ENCODE assay signal across 8 cellular contexts in genomic region chr9:127574089-127574921, GRCh38. TPM values are rescaled to one million over a fixed set of nuclear protein-coding genes. Genes with fewer than 3 reads are reported as not detected.
DNase-seq lines count a peak whose midpoint lies in the region; ATAC-seq and TF ChIP-seq lines count a peak whose summit lies in the region.

No MANE protein-coding gene starts in this region.

- ATAC-seq in SK-N-SH treated with all-trans-retinoic acid at 6 μM for 48 hours (peak; percentile 17), thoracic aorta (ENCODE audit: insufficient number of reproducible peaks, low FRiP score, low read depth) (no peak), GM18870 (IDR thresholded peaks at IDR 0.05; ENCODE audit: unreplicated experiment) (no peak), HG03432 (IDR thresholded peaks at IDR 0.05; ENCODE audit: unreplicated experiment) (no peak)

- TF ChIP-seq CTCF in AG10803 (conservative IDR thresholded peaks at IDR 0.05; ENCODE audit: low read length): 0 out of 2 replicates have a peak, but pooled peaks have one; percentile 12
- TF ChIP-seq CTCF in foreskin fibroblast (IDR thresholded peaks at IDR 0.05; ENCODE audit: low read depth, low read length): no peak
- no peak for TF ChIP-seq CTCF in thoracic aorta (IDR thresholded peaks at IDR 0.05)
- TF ChIP-seq CTCF in MM.1S (IDR thresholded peaks at IDR 0.05; ENCODE audit: low read length): no peak

- H3K9me2 ChIP-seq in MM.1S (replicated peaks; ENCODE audit: insufficient read depth, low read length): no peaks in the 10 kb centered on the region

- H3K4me3 ChIP-seq in AG10803 (ENCODE audit: low read length) (no peak overlapping the region), foreskin fibroblast (ENCODE audit: low read depth in 1 of 2, low read length in 2 of 2) (no peak overlapping the region), thoracic aorta (no peak overlapping the region), MM.1S (ENCODE audit: low read length) (no peak overlapping the region)

- H3K27me3 ChIP-seq in thoracic aorta (replicated peaks; ENCODE audit: insufficient read depth) (no peaks in the 10 kb centered on the region), MM.1S (replicated peaks; ENCODE audit: insufficient read depth, low read length) (no peaks in the 10 kb centered on the region)

- H3K79me2 ChIP-seq in MM.1S (ENCODE audit: low read length): no peaks in the 10 kb centered on the region

- DNase-seq in AG10803 (ENCODE audit: low read depth) (peak; percentile 67), HT1080 (ENCODE audit: low read depth) (peak; percentile 95), foreskin fibroblast (peak; percentile 81 to 87), thoracic aorta (ENCODE audit: low spot score) (peak; percentile 56), MM.1S (no peak)

- H4K20me1 ChIP-seq in MM.1S (ENCODE audit: insufficient read depth, low read length): no peaks in the 10 kb centered on the region

- H3K9ac ChIP-seq in MM.1S (ENCODE audit: low read length): no peak overlapping the region

- no peak overlapping the region for H2AFZ ChIP-seq in MM.1S (ENCODE audit: low read length)

- H3K27ac ChIP-seq in thoracic aorta: peak overlapping the region; percentile 85 to 92
- H3K27ac ChIP-seq in MM.1S (ENCODE audit: low read length): no peak overlapping the region

- H3K9me3 ChIP-seq in thoracic aorta: no peaks in the 10 kb centered on the region
- H3K9me3 ChIP-seq in MM.1S (replicated peaks; ENCODE audit: insufficient read depth, low read length): no peaks in the 10 kb centered on the region

- peaks cover 35 to 58% of the 10 kb centered on the region in 2 donors for H3K4me1 ChIP-seq in thoracic aorta (ENCODE audit: control insufficient read depth in 1 of 2, low read depth in 2 of 2)
- H3K4me1 ChIP-seq in MM.1S (ENCODE audit: low read length): peaks cover 14% of the 10 kb centered on the region

- H3K4me2 ChIP-seq in MM.1S (ENCODE audit: low read depth, low read length): no peak overlapping the region

- H3K36me3 ChIP-seq in thoracic aorta (no peaks in the 10 kb centered on the region), MM.1S (replicated peaks; ENCODE audit: insufficient read depth, low read length) (no peaks in the 10 kb centered on the region)

- H3F3A ChIP-seq in MM.1S (ENCODE audit: insufficient read depth, low read length): peaks cover 6% of the 10 kb centered on the region; the same call in 1 of the 2 replicates

TF ChIP-seq in SK-N-SH treated with all-trans-retinoic acid at 6 μM for 48 hours, 23 proteins besides CTCF, POLR2A, EP300 and RAD21:
- no peak for TF ChIP-seq CSDC2 (CRISPR knock-in tag; IDR thresholded peaks at IDR 0.05)
- TF ChIP-seq SNAI2 (CRISPR knock-in tag; IDR thresholded peaks at IDR 0.05): no peak
- TF ChIP-seq ISL1 (CRISPR knock-in tag; IDR thresholded peaks at IDR 0.05): no peak
- TF ChIP-seq ZC3H10 (CRISPR knock-in tag; IDR thresholded peaks at IDR 0.05): no peak
- TF ChIP-seq, protein P1, sequence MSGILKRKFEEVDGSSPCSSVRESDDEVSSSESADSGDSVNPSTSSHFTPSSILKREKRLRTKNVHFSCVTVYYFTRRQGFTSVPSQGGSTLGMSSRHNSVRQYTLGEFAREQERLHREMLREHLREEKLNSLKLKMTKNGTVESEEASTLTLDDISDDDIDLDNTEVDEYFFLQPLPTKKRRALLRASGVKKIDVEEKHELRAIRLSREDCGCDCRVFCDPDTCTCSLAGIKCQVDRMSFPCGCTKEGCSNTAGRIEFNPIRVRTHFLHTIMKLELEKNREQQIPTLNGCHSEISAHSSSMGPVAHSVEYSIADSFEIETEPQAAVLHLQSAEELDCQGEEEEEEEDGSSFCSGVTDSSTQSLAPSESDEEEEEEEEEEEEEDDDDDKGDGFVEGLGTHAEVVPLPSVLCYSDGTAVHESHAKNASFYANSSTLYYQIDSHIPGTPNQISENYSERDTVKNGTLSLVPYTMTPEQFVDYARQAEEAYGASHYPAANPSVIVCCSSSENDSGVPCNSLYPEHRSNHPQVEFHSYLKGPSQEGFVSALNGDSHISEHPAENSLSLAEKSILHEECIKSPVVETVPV (CRISPR knock-in tag; IDR thresholded peaks at IDR 0.05): no peak
- TF ChIP-seq ESRRG (CRISPR knock-in tag; IDR thresholded peaks at IDR 0.05): no peak
- no peak for TF ChIP-seq PATZ1 (CRISPR knock-in tag; IDR thresholded peaks at IDR 0.05; ENCODE audit: borderline replicate concordance)
- no peak for TF ChIP-seq OSR1 (CRISPR knock-in tag; IDR thresholded peaks at IDR 0.05)
- no peak for TF ChIP-seq POU6F1 (CRISPR knock-in tag; IDR thresholded peaks at IDR 0.05; ENCODE audit: borderline replicate concordance, low read depth)
- TF ChIP-seq TSHZ2 (CRISPR knock-in tag; IDR thresholded peaks at IDR 0.05): no peak
- no peak for TF ChIP-seq BACH2 (CRISPR knock-in tag; IDR thresholded peaks at IDR 0.05; ENCODE audit: borderline replicate concordance)
- TF ChIP-seq ZNF565 (CRISPR knock-in tag; conservative IDR thresholded peaks at IDR 0.05; ENCODE audit: low read depth): no peak
- TF ChIP-seq ZFP3 (CRISPR knock-in tag; IDR thresholded peaks at IDR 0.05): no peak
- TF ChIP-seq ZNF8 (CRISPR knock-in tag; IDR thresholded peaks at IDR 0.05): no peak
- no peak for TF ChIP-seq PPARA (CRISPR knock-in tag; IDR thresholded peaks at IDR 0.05; ENCODE audit: borderline replicate concordance)
- TF ChIP-seq ZFP30 (CRISPR knock-in tag; IDR thresholded peaks at IDR 0.05): no peak
- no peak for TF ChIP-seq TCF4 (CRISPR knock-in tag; IDR thresholded peaks at IDR 0.05; ENCODE audit: borderline replicate concordance)

RNA-seq across cellular contexts. Expression of gene STXBP1, which starts 37.8 kb away (rescaled TPM):
- 9.6 and 10.4 TPM in 2 replicates for total RNA-seq in HT1080 (2014; rRNA removed; shearing (Covaris generic))
- 17.7 and 29.5 TPM in 2 replicates for polyA plus RNA-seq in HT1080 (2015; cell fraction: cytosol; rRNA removed)
- polyA plus RNA-seq in HT1080 (2015; cell fraction: nucleus; rRNA removed): 19.4 and 25.1 TPM in 2 replicates
- 10 to 100 TPM; 66.2 to 87.3 TPM for total RNA-seq in thoracic aorta
